Comparison of ENCODE assay signal across 18 cellular contexts in the genomic region with DNA sequence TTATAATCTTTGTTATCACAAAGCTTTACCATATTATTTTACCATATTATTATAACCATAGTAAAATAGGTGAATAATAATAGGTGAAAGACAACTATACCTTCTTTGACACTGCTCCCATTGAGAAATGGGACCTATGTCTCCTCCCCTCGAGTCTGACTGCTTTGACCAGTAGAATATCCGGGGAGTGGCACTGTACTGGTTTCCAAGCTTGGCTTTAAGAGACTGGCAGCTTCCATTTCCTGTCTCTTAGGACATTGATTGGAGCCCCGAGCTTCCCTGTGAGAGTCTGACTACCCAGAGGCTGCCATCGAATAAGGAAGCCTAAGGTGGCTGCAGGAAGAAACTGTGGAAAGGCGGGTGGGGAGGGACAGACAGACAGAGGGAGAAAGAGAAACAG.
"Had no signal": no experiment of that assay in that cellular context is flagged by ENCODE, and none has a peak within 500 bp of the region (broad histone marks: within the 10 kb centered on the region; RNA-seq: fewer than 3 reads in every experiment).

No MANE protein-coding gene starts in this region.

- DNase-seq: effector memory CD8-positive, alpha-beta T cell; esophagus squamous epithelium; foreskin fibroblast; head of caudate nucleus; hippocampal formation; kidney glomerular epithelial cell; mesendoderm; naive B cell; spleen; stimulated activated CD4-positive, alpha-beta T cell treated with anti-CD3 and anti-CD28 coated beads, Interleukin-2, amount 100 ng/mL, for 24 hours; stimulated activated CD4-positive, alpha-beta T cell treated with anti-CD3 and anti-CD28 coated beads, Interleukin-4, amount 100 ng/mL, for 4 hours; stimulated activated naive B cell treated with anti-CD40 and anti-IgM and Interleukin-4, amounts not matched to agents 10 μg/mL and 1 μg/mL and 100 μg/mL, for 72 hours; stimulated activated naive CD8-positive, alpha-beta T cell treated with anti-CD3 and anti-CD28 coated beads, Interleukin-15, amount 100 ng/mL, for 72 hours; transverse colon had no signal

- H3K79me2 ChIP-seq: parathyroid adenoma had no signal

- H2AFZ ChIP-seq: parathyroid adenoma had no signal

- H3K27ac ChIP-seq: epithelial cell of prostate, esophagus squamous epithelium, parathyroid adenoma, prostate gland, spleen, thoracic aorta, transverse colon had no signal

- H3K4me1 ChIP-seq: esophagus squamous epithelium, parathyroid adenoma, prostate gland, transverse colon had no signal

- H3K27me3 ChIP-seq: esophagus squamous epithelium, spleen, transverse colon had no signal

- H3K9ac ChIP-seq: parathyroid adenoma had no signal

- H3K9me3 ChIP-seq: esophagus squamous epithelium, prostate gland, spleen, thoracic aorta, transverse colon had no signal

- H3K36me3 ChIP-seq: esophagus squamous epithelium, prostate gland, spleen, thoracic aorta, transverse colon had no signal

- H3K4me3 ChIP-seq: esophagus squamous epithelium, prostate gland, spleen, thoracic aorta, transverse colon had no signal
